6 cellular contexts compared by ENCODE assay signal in the genomic region with DNA sequence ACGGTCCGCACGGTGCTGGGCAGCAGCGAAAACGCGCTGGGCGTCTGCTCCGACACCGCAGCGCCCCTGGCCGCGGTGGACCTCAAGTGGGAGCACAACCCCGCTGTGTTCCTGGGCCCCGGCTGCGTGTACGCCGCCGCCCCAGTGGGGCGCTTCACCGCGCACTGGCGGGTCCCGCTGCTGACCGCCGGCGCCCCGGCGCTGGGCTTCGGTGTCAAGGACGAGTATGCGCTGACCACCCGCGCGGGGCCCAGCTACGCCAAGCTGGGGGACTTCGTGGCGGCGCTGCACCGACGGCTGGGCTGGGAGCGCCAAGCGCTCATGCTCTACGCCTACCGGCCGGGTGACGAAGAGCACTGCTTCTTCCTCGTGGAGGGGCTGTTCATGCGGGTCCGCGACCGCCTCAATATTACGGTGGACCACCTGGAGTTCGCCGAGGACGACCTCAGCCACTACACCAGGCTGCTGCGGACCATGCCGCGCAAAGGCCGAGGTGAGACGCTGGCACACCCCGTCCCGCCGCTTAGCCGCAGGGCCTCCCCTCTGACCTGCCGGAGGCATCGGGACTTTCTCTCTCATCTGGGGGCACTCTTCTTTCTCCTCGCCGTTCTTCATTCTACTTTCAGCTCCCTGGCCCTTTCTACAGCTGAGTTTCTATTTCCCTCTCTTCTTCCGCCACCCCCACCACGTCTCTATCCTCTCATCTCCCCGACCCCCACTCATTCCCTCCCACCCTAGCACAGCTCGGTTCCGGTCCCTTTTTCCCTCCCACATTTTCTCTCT. TPM values are rescaled to one million over a fixed set of nuclear protein-coding genes. Genes with fewer than 3 reads are reported as not detected.
A peak's percentile ranks its signal among the peaks of the same experiment; 100 is the strongest.
DNase-seq lines count a peak whose midpoint lies in the region; ATAC-seq, FAIRE-seq and TF ChIP-seq lines count a peak whose summit lies in the region.

No MANE protein-coding gene starts in this region.

- H3K27me3 ChIP-seq in keratinocyte (ENCODE audit: control insufficient read depth, extremely low read depth, insufficient read depth, low read length): peaks cover 42% of the 10 kb centered on the region

- no peaks in the 10 kb centered on the region for H4K20me1 ChIP-seq in keratinocyte (ENCODE audit: control insufficient read depth, extremely low read depth, insufficient read depth, low read length)

- no peaks in the 10 kb centered on the region for H3K36me3 ChIP-seq in ES-I3 (ENCODE audit: insufficient read depth, low read length)
- no peaks in the 10 kb centered on the region for H3K36me3 ChIP-seq in keratinocyte (ENCODE audit: control insufficient read depth in 2 of 2, extremely low read depth in 1 of 2, insufficient read depth in 2 of 2, low read length in 2 of 2)

- no peak overlapping the region for H3K27ac ChIP-seq in keratinocyte (ENCODE audit: control insufficient read depth, insufficient read depth, low read length)

- peak overlapping the region; percentile 74 for H3K4me2 ChIP-seq in keratinocyte (ENCODE audit: control insufficient read depth, extremely low read depth, insufficient read depth, low read depth, low read length)

- H3K4me1 ChIP-seq in ES-I3 (ENCODE audit: insufficient read depth, low read length) (no peaks in the 10 kb centered on the region; the same call in 1 of the 2 replicates), keratinocyte (ENCODE audit: control insufficient read depth, extremely low read depth, insufficient read depth, low read length) (peaks cover 11% of the 10 kb centered on the region)

- no peaks in the 10 kb centered on the region for H3K9me1 ChIP-seq in keratinocyte (ENCODE audit: control insufficient read depth, extremely low read depth, insufficient read depth, low read length)

- TF ChIP-seq CTCF in keratinocyte (optimal IDR thresholded peaks at IDR 0.05 in 1 of 3, IDR thresholded peaks at IDR 0.05 in 1 of 3, conservative IDR thresholded peaks at IDR 0.05 in 1 of 3; ENCODE audit: extremely low read depth in 1 of 3, insufficient read depth in 2 of 3, low read length in 3 of 3): peak in 1 of 3 experiments; percentile 9

- peak; percentile 74 for DNase-seq in activated CD8-positive, alpha-beta memory T cell treated with anti-CD3 and anti-CD28 coated beads for 24 hours
- DNase-seq in keratinocyte (ENCODE audit: low read depth, low spot score) (no peak), hepatic stellate cell (ENCODE audit: low spot score) (no peak)

- no peaks in the 10 kb centered on the region for H3K79me2 ChIP-seq in keratinocyte (ENCODE audit: control insufficient read depth, insufficient read depth, low read length)

- dilution Hi-C loops in keratinocyte (cut with MboI; ENCODE audit: extremely low pct_ligation_motif_present, low sequenced_read_pairs): loop anchor here (10.0 kb wide), 1 partner anchor 65 kb away; no protein-coding TSS in a partner anchor

- no peaks in the 10 kb centered on the region for H3K9me3 ChIP-seq in ES-I3 (ENCODE audit: control insufficient read depth, insufficient read depth, low read length)
- H3K9me3 ChIP-seq in keratinocyte (ENCODE audit: control insufficient read depth, low read depth, low read length): no peaks in the 10 kb centered on the region

- no peak for ATAC-seq in HG03520 (IDR thresholded peaks at IDR 0.05; ENCODE audit: unreplicated experiment)
- no peak for ATAC-seq in GM21737 (IDR thresholded peaks at IDR 0.05; ENCODE audit: unreplicated experiment)

- FAIRE-seq in keratinocyte (lab: Jason Lieb, UNC): no peak

- H2AFZ ChIP-seq in keratinocyte (ENCODE audit: control insufficient read depth, low read length): peak overlapping the region; percentile 56

- peak overlapping the region in 2 of 3 experiments; percentile 48 to 54 for H3K4me3 ChIP-seq in keratinocyte (ENCODE audit: control insufficient read depth in 2 of 3, extremely low read depth in 1 of 3, insufficient read depth in 2 of 3, low read depth in 1 of 3, low read length in 3 of 3)

- H3K9ac ChIP-seq in ES-I3 (ENCODE audit: low read depth, low read length): peak overlapping the region; percentile 55
- H3K9ac ChIP-seq in keratinocyte (ENCODE audit: control insufficient read depth, extremely low read depth, insufficient read depth, low read length): no peak overlapping the region

RNA-seq across cellular contexts. Expression of a gene that starts 1.0 kb away (rescaled TPM):
- polyA plus RNA-seq in keratinocyte: not detected in 3 replicates
- not detected for polyA plus RNA-seq in keratinocyte (2011; ENCODE audit: low read depth)
- polyA plus RNA-seq in keratinocyte (2011; cell fraction: cytosol; rRNA removed): not detected in 2 replicates
- polyA plus RNA-seq in keratinocyte (2011; cell fraction: nucleus; rRNA removed): 0.03 TPM in 1 of 2 replicates, not detected in the other
- polyA plus RNA-seq in keratinocyte (2012; ENCODE audit: low replicate concordance): not detected in 2 replicates
- not detected in 3 replicates for polyA minus RNA-seq in keratinocyte
- 0.96 TPM for polyA minus RNA-seq in keratinocyte (2011; cell fraction: cytosol; rRNA and poly(A)+ RNA removed)
- 0.23 and 0.32 TPM in 2 replicates for polyA minus RNA-seq in keratinocyte (2011; cell fraction: nucleus; rRNA and poly(A)+ RNA removed)

RNA-seq across cellular contexts. Expression of a gene that starts 8.7 kb away (rescaled TPM):
- 185 to 256 TPM (median 232 TPM) in 3 replicates for polyA plus RNA-seq in keratinocyte
- 32.8 TPM for polyA plus RNA-seq in keratinocyte (2011; ENCODE audit: low read depth)
- polyA plus RNA-seq in keratinocyte (2011; cell fraction: cytosol; rRNA removed): 153 and 238 TPM in 2 replicates
- 130 and 150 TPM in 2 replicates for polyA plus RNA-seq in keratinocyte (2011; cell fraction: nucleus; rRNA removed)
- polyA plus RNA-seq in keratinocyte (2012; ENCODE audit: low replicate concordance): 118 and 148 TPM in 2 replicates
- 137 to 170 TPM (median 153 TPM) in 3 replicates for polyA minus RNA-seq in keratinocyte
- 96.1 TPM for polyA minus RNA-seq in keratinocyte (2011; cell fraction: cytosol; rRNA and poly(A)+ RNA removed)
- 41.5 and 67.6 TPM in 2 replicates for polyA minus RNA-seq in keratinocyte (2011; cell fraction: nucleus; rRNA and poly(A)+ RNA removed)

RNA-seq across cellular contexts. Expression of a gene that starts 21.0 kb away (rescaled TPM):
- 48.6 to 52.1 TPM (median 49.4 TPM) in 3 replicates for polyA plus RNA-seq in keratinocyte
- 6.2 TPM for polyA plus RNA-seq in keratinocyte (2011; ENCODE audit: low read depth)
- 37.4 and 45.9 TPM in 2 replicates for polyA plus RNA-seq in keratinocyte (2011; cell fraction: cytosol; rRNA removed)
- polyA plus RNA-seq in keratinocyte (2011; cell fraction: nucleus; rRNA removed): 18.8 and 19.4 TPM in 2 replicates
- polyA plus RNA-seq in keratinocyte (2012; ENCODE audit: low replicate concordance): 24.0 and 38.9 TPM in 2 replicates
- polyA minus RNA-seq in keratinocyte: 12.9 to 20.0 TPM (median 16.7 TPM) in 3 replicates
- 22.8 TPM for polyA minus RNA-seq in keratinocyte (2011; cell fraction: cytosol; rRNA and poly(A)+ RNA removed)
- 4.2 and 6.4 TPM in 2 replicates for polyA minus RNA-seq in keratinocyte (2011; cell fraction: nucleus; rRNA and poly(A)+ RNA removed)

RNA-seq across cellular contexts. Expression of a gene that starts 45.7 kb away (rescaled TPM):
- 46.7 to 68.6 TPM (median 56.0 TPM) in 3 replicates for polyA plus RNA-seq in keratinocyte
- polyA plus RNA-seq in keratinocyte (2011; ENCODE audit: low read depth): 23.4 TPM
- polyA plus RNA-seq in keratinocyte (2011; cell fraction: cytosol; rRNA removed): 32.9 and 40.8 TPM in 2 replicates
- polyA plus RNA-seq in keratinocyte (2011; cell fraction: nucleus; rRNA removed): 66.9 and 80.9 TPM in 2 replicates
- polyA plus RNA-seq in keratinocyte (2012; ENCODE audit: low replicate concordance): 52.9 and 54.0 TPM in 2 replicates
- 12.4 to 35.9 TPM (median 23.4 TPM) in 3 replicates for polyA minus RNA-seq in keratinocyte
- 35.3 TPM for polyA minus RNA-seq in keratinocyte (2011; cell fraction: cytosol; rRNA and poly(A)+ RNA removed)
- 22.9 and 31.6 TPM in 2 replicates for polyA minus RNA-seq in keratinocyte (2011; cell fraction: nucleus; rRNA and poly(A)+ RNA removed)

RNA-seq across cellular contexts. Expression of a gene that starts 48.3 kb away (rescaled TPM):
- 24.6 to 34.5 TPM (median 26.0 TPM) in 3 replicates for polyA plus RNA-seq in keratinocyte
- 18.4 TPM for polyA plus RNA-seq in keratinocyte (2011; ENCODE audit: low read depth)
- polyA plus RNA-seq in keratinocyte (2011; cell fraction: cytosol; rRNA removed): 15.2 and 20.2 TPM in 2 replicates
- 150 and 172 TPM in 2 replicates for polyA plus RNA-seq in keratinocyte (2011; cell fraction: nucleus; rRNA removed)
- 21.3 and 23.5 TPM in 2 replicates for polyA plus RNA-seq in keratinocyte (2012; ENCODE audit: low replicate concordance)
- 33.6 to 62.6 TPM (median 42.0 TPM) in 3 replicates for polyA minus RNA-seq in keratinocyte
- 11.7 TPM for polyA minus RNA-seq in keratinocyte (2011; cell fraction: cytosol; rRNA and poly(A)+ RNA removed)
- 37.4 and 55.7 TPM in 2 replicates for polyA minus RNA-seq in keratinocyte (2011; cell fraction: nucleus; rRNA and poly(A)+ RNA removed)
